In genomic region chr17:11996722-11997146, GRCh38 we compare ENCODE assay signal across 7 cellular contexts. TPM values are rescaled to one million over a fixed set of nuclear protein-coding genes. Genes with fewer than 3 reads are reported as not detected.
DNase-seq lines count a peak whose midpoint lies in the region; ATAC-seq and TF ChIP-seq lines count a peak whose summit lies in the region.

No MANE protein-coding gene starts in this region.

- H3K4me1 ChIP-seq in SJCRH30, result no peaks in the 10 kb centered on the region; the same call in 1 of the 2 replicates
- no peaks in the 10 kb centered on the region for H3K4me1 ChIP-seq in left lung

- peak overlapping the region; percentile 76 for H3K4me3 ChIP-seq in SJCRH30
- peak overlapping the region; percentile 68 to 72 for H3K4me3 ChIP-seq in left lung

- no peaks in the 10 kb centered on the region for H3K27me3 ChIP-seq in SJCRH30
- H3K27me3 ChIP-seq in left lung, result no peaks in the 10 kb centered on the region

- DNase-seq in GM13976 (ENCODE audit: low spot score), result peak; percentile 49
- DNase-seq in HT-29 (ENCODE audit: low spot score), result peak; percentile 51
- DNase-seq in SJCRH30, result peak; percentile 63 to 75
- peak; percentile 25 for DNase-seq in dedifferentiated amniotic fluid mesenchymal stem cell (ENCODE audit: extremely low spot score)
- DNase-seq in left lung, result peak in 1 of 2 donors; percentile 46
- DNase-seq in stimulated activated naive CD4-positive, alpha-beta T cell treated with Interleukin-2 at 50 U/mL for 16 hours (lab: John Stamatoyannopoulos, UW), result peak; percentile 47

- in situ Hi-C loops in GM13976 (cut with MboI; ENCODE audit: low sequenced_read_pairs, unreplicated experiment), result loop anchor here (25.0 kb wide), 2 partner anchors 1016 to 1134 kb away; partner anchors contain the start of gene ELAC2

- H3K36me3 ChIP-seq in SJCRH30, result no peaks in the 10 kb centered on the region
- peaks cover 0 to 12% of the 10 kb centered on the region in 2 donors for H3K36me3 ChIP-seq in left lung

- no peaks in the 10 kb centered on the region for H3K9me3 ChIP-seq in SJCRH30 (replicated peaks)
- no peaks in the 10 kb centered on the region for H3K9me3 ChIP-seq in left lung

- intact Hi-C loops in left lung (cut with DNase I), result no loop called here

- ATAC-seq in GM21529 (IDR thresholded peaks at IDR 0.05; ENCODE audit: unreplicated experiment), result peak; percentile 36
- ATAC-seq in left lung, result peak; percentile 56

- peak overlapping the region; percentile 49 for H3K27ac ChIP-seq in SJCRH30
- H3K27ac ChIP-seq in left lung, result peak overlapping the region; percentile 88 to 96

- TF ChIP-seq CTCF in GM13976 (IDR thresholded peaks at IDR 0.05; ENCODE audit: borderline replicate concordance, control extremely low read depth, extremely low read depth, insufficient read depth, missing control alignments) (no peak), left lung (IDR thresholded peaks at IDR 0.05) (peak; percentile 19 to 37)

RNA-seq across cellular contexts. Expression of gene ZNF18, which starts 0.5 kb away (rescaled TPM):
- 1.2 and 2.0 TPM in 2 replicates for total RNA-seq in HT-29 (2014; rRNA removed; shearing (Covaris generic))
- total RNA-seq in SJCRH30 (2014; rRNA removed; shearing (Covaris generic)), result 3.7 TPM in 2 replicates
- 1 to 10 TPM; 6.2 to 7.0 TPM for total RNA-seq in left lung

RNA-seq across cellular contexts. Expression of gene MAP2K4, which starts 23.9 kb away (rescaled TPM):
- 5.9 and 6.2 TPM in 2 replicates for total RNA-seq in HT-29 (2014; rRNA removed; shearing (Covaris generic))
- total RNA-seq in SJCRH30 (2014; rRNA removed; shearing (Covaris generic)), result 27.3 and 28.1 TPM in 2 replicates
- 10 to 100 TPM; 29.4 to 32.2 TPM for total RNA-seq in left lung
